In genomic region chr19:23283925-23284324, GRCh38 we compare ENCODE assay signal across 8 cellular contexts. TPM values are rescaled to one million over a fixed set of nuclear protein-coding genes. Genes with fewer than 3 reads are reported as not detected.
DNase-seq lines count a peak whose midpoint lies in the region; ATAC-seq and TF ChIP-seq lines count a peak whose summit lies in the region.

No MANE protein-coding gene starts in this region.

- no peaks in the 10 kb centered on the region for H3K9me2 ChIP-seq in OCI-LY7 (ENCODE audit: insufficient read depth, low read length)

- H3K36me3 Mint-ChIP-seq in activated T-helper 2 cell treated with anti-CD3 and anti-CD28 coated beads, Interferon-gamma antibody, Interleukin-2, Interleukin-4, amounts not matched to agents 10 μg/mL and 5 μg/mL and 100 μg/mL, durations not matched to agents 14 hours and 24 hours and 36 hours (ENCODE audit: low read depth): peaks cover 3% of the 10 kb centered on the region

- H3K27me3 ChIP-seq in heart left ventricle: no peaks in the 10 kb centered on the region

- H3K4me1 ChIP-seq in OCI-LY7 (ENCODE audit: insufficient read depth, low read length, poor library complexity, severe bottlenecking) (peaks cover 18% of the 10 kb centered on the region), heart left ventricle (no peaks in the 10 kb centered on the region)

- H3K4me2 ChIP-seq in OCI-LY7 (ENCODE audit: low read length): 0 out of 2 replicates have a peak overlapping the region, but pooled peaks have one; percentile 4

- no peak for TF ChIP-seq POLR2A in heart left ventricle (IDR thresholded peaks at IDR 0.05)

- BruUV-seq in OCI-LY7 (replicated peaks; lab: Mats Ljungman, UMichigan): no TSS peak

- H3K79me2 ChIP-seq in OCI-LY7 (ENCODE audit: insufficient read depth, low read depth, low read length): no peaks in the 10 kb centered on the region

- DNase-seq in Right ventricle myocardium superior (no peak), cardiac septum (ENCODE audit: low spot score) (no peak), OCI-LY7 (ENCODE audit: low spot score) (peak; percentile 82), heart left ventricle (peak in 4 of 5 donors; percentile 20 to 43 (median 32)), NCI-H226 (no peak)
- DNase-seq in activated T-helper 2 cell treated with anti-CD3 and anti-CD28 coated beads, Interferon-gamma antibody, Interleukin-2, Interleukin-4, amounts not matched to agents 10 μg/mL and 5 μg/mL and 100 μg/mL, durations not matched to agents 14 hours and 24 hours and 36 hours (ENCODE audit: low spot score): peak; percentile 23
- peak; percentile 61 for DNase-seq in stimulated activated CD4-positive, alpha-beta T cell treated with anti-CD3 and anti-CD28 coated beads, Interleukin-12 subunit alpha, Interleukin-12 subunit beta, amount 100 ng/mL, for 4 hours

- intact Hi-C loops in Right ventricle myocardium superior (cut with DNase I): no loop called here
- intact Hi-C loops in cardiac septum (cut with DNase I): no loop called here
- intact Hi-C loops in OCI-LY7 (cut with micrococcal nuclease; ENCODE audit: unreplicated experiment): loop anchor here (10.0 kb wide), 1 partner anchor 209 kb away; no protein-coding TSS in a partner anchor
- intact Hi-C loops in activated T-helper 2 cell treated with anti-CD3 and anti-CD28 coated beads, Interferon-gamma antibody, Interleukin-2, Interleukin-4, amounts not matched to agents 10 μg/mL and 5 μg/mL and 100 μg/mL, durations not matched to agents 14 hours and 24 hours and 36 hours (cut with micrococcal nuclease): no loop called here
- intact Hi-C loops in heart left ventricle (cut with DNase I): no loop called here

- no peaks in the 10 kb centered on the region for H4K20me1 ChIP-seq in OCI-LY7 (ENCODE audit: insufficient read depth, low read length)

- TF ChIP-seq CTCF in OCI-LY7 (conservative IDR thresholded peaks at IDR 0.05; ENCODE audit: low read length) (peak; percentile 69), heart left ventricle (IDR thresholded peaks at IDR 0.05) (peak; percentile 47 to 74 (median 60))

- peaks cover 1% of the 10 kb centered on the region for H3K4me1 Mint-ChIP-seq in activated T-helper 2 cell treated with anti-CD3 and anti-CD28 coated beads, Interferon-gamma antibody, Interleukin-2, Interleukin-4, amounts not matched to agents 10 μg/mL and 5 μg/mL and 100 μg/mL, durations not matched to agents 14 hours and 24 hours and 36 hours (ENCODE audit: low read depth)

- no peak overlapping the region for H3K27ac Mint-ChIP-seq in activated T-helper 2 cell treated with anti-CD3 and anti-CD28 coated beads, Interferon-gamma antibody, Interleukin-2, Interleukin-4, amounts not matched to agents 10 μg/mL and 5 μg/mL and 100 μg/mL, durations not matched to agents 14 hours and 24 hours and 36 hours

- POLR2A ChIA-PET in OCI-LY7 (lab: Charles Lee): interaction anchor here (0.6 to 2.2 kb wide), 3 partner anchors 10 to 629 kb away, joined by 3 to 7 read pairs (median 3); no protein-coding TSS in a partner anchor

- H3K4me3 ChIP-seq in OCI-LY7 (ENCODE audit: low read depth, low read length, poor library complexity, severe bottlenecking) (no peak overlapping the region), heart left ventricle (no peak overlapping the region)

- ATAC-seq in Right ventricle myocardium superior (ENCODE audit: poor library complexity) (peak; percentile 61), heart left ventricle (peak in 2 of 4 donors; percentile 62 to 83), GM21737 (IDR thresholded peaks at IDR 0.05; ENCODE audit: unreplicated experiment) (no peak)

- H2AFZ ChIP-seq in OCI-LY7 (ENCODE audit: low read length): peak overlapping the region; percentile 2; the same call in 1 of the 2 replicates

- H3K4me3 Mint-ChIP-seq in activated T-helper 2 cell treated with anti-CD3 and anti-CD28 coated beads, Interferon-gamma antibody, Interleukin-2, Interleukin-4, amounts not matched to agents 10 μg/mL and 5 μg/mL and 100 μg/mL, durations not matched to agents 14 hours and 24 hours and 36 hours (ENCODE audit: low read depth): no peak overlapping the region

- 7 to 19% (median 16%) methylated on average over 6 of the region's 6 CpGs for WGBS in heart left ventricle, 4 donors

- H3K27me3 Mint-ChIP-seq in activated T-helper 2 cell treated with anti-CD3 and anti-CD28 coated beads, Interferon-gamma antibody, Interleukin-2, Interleukin-4, amounts not matched to agents 10 μg/mL and 5 μg/mL and 100 μg/mL, durations not matched to agents 14 hours and 24 hours and 36 hours (ENCODE audit: low read depth): no peaks in the 10 kb centered on the region

- no peaks in the 10 kb centered on the region for H3K36me3 ChIP-seq in OCI-LY7 (ENCODE audit: insufficient read depth, low read length)
- H3K36me3 ChIP-seq in heart left ventricle: no peaks in the 10 kb centered on the region

- peaks cover 12% of the 10 kb centered on the region; the same call in 1 of the 2 replicates for H3K9me3 ChIP-seq in OCI-LY7 (ENCODE audit: low read length)
- no peaks in the 10 kb centered on the region for H3K9me3 ChIP-seq in heart left ventricle

- CTCF ChIA-PET in OCI-LY7 (lab: Charles Lee; ENCODE audit: unreplicated experiment): no interaction called here

- H3K27ac ChIP-seq in OCI-LY7 (ENCODE audit: low read depth, low read length, poor library complexity, severe bottlenecking) (peak overlapping the region; percentile 16), heart left ventricle (no peak overlapping the region)

- peaks cover 61% of the 10 kb centered on the region for H3K9me3 Mint-ChIP-seq in activated T-helper 2 cell treated with anti-CD3 and anti-CD28 coated beads, Interferon-gamma antibody, Interleukin-2, Interleukin-4, amounts not matched to agents 10 μg/mL and 5 μg/mL and 100 μg/mL, durations not matched to agents 14 hours and 24 hours and 36 hours

RNA-seq across cellular contexts. Expression of gene ZNF724, which starts 33.7 kb away (rescaled TPM):
- total RNA-seq in Right ventricle myocardium superior (1.3 TPM), cardiac septum (0.81 TPM), OCI-LY7 (2022) (27.2 and 30.8 TPM in 2 replicates), heart left ventricle (1 to 10 TPM in 8 of 9 donors, under 1 TPM in 1; 0.75 to 2.9 (median 1.5) TPM)
- total RNA-seq in OCI-LY7 (2014; rRNA removed; shearing (Covaris generic)): 34.6 and 39.0 TPM in 2 replicates
- 12.1 TPM in 2 replicates for total RNA-seq in activated T-helper 2 cell treated with anti-CD3 and anti-CD28 coated beads, Interferon-gamma antibody, Interleukin-2, Interleukin-4, amounts not matched to agents 10 μg/mL and 5 μg/mL and 100 μg/mL, durations not matched to agents 14 hours and 24 hours and 36 hours
- polyA plus RNA-seq in heart left ventricle: under 1 TPM; 0.34 to 0.35 TPM

Comparison
In these comparisons a context has a peak if more than half of its experiments do, and no peak if none do; other contexts are left out.
1. DNase-seq: peak in OCI-LY7 (single experiment), activated T-helper 2 cell treated with anti-CD3 and anti-CD28 coated beads, Interferon-gamma antibody, Interleukin-2, Interleukin-4, amounts not matched to agents 10 μg/mL and 5 μg/mL and 100 μg/mL, durations not matched to agents 14 hours and 24 hours and 36 hours (single experiment), heart left ventricle (4 of 5) and stimulated activated CD4-positive, alpha-beta T cell treated with anti-CD3 and anti-CD28 coated beads, Interleukin-12 subunit alpha, Interleukin-12 subunit beta, amount 100 ng/mL, for 4 hours (single experiment); none in Right ventricle myocardium superior (single experiment), cardiac septum (single experiment) and NCI-H226 (single experiment).